8 cellular contexts compared by ENCODE assay signal in the genomic region with DNA sequence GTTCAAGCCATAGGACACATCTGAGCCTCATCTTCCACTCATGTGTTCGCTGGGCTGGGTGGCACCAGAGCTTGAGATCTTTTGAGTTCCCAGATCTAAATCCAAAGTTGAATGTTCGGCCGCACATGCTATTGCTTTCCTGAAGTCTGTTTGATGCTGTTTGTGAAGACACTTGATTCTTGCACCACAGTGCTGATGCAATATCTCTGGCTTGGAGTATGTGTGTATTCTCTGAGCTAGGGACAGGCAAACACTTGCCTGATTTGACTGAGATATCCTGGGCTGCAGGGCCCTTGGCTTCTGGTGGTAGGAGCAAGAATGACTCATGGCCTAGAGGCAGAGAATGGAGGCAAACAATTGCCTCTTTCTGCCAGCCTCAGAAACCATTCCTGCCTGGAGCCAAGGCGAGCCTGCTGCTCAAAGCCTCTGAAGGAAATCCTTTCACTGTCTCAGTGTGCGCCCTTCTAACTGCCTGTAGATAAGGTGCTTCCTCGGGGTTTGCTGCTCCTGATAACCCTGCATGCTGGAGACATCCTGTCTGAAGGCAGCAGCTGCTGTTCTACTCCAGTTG.
DNase-seq lines count a peak whose midpoint lies in the region; ATAC-seq and TF ChIP-seq lines count a peak whose summit lies in the region.

No MANE protein-coding gene starts in this region.

- H3K4me3 ChIP-seq in foreskin fibroblast (ENCODE audit: low read depth in 1 of 2, low read length in 2 of 2) (no peak overlapping the region), GM23338 (no peak overlapping the region)

- H3K27ac Mint-ChIP-seq in GM23338, result no peak overlapping the region

- H3K79me2 ChIP-seq in GM23338 (replicated peaks; ENCODE audit: insufficient read depth), result no peaks in the 10 kb centered on the region

- H3K27ac ChIP-seq in RWPE1 (peak overlapping the region; percentile 89), GM23338 (ENCODE audit: low read depth) (no peak overlapping the region)

- no peaks in the 10 kb centered on the region for H3K9me3 Mint-ChIP-seq in GM23338

- H3K27me3 ChIP-seq in GM23338 (ENCODE audit: insufficient read depth), result no peaks in the 10 kb centered on the region

- POLR2A ChIA-PET in RWPE1 (lab: Yijun Ruan, JAX; ENCODE audit: low non-redundant PET), result interaction anchor here (1.1 kb wide), 1 partner anchor 989 kb away, joined by 4 read pairs; a partner anchor contains a TSS

- no peaks in the 10 kb centered on the region for H3F3A ChIP-seq in GM23338 (replicated peaks; ENCODE audit: low read depth)

- H3K27me3 Mint-ChIP-seq in GM23338 (ENCODE audit: insufficient read depth, low read depth, poor library complexity), result no peaks in the 10 kb centered on the region

- CTCF ChIA-PET in RWPE1 (lab: Yijun Ruan, JAX), result interaction anchor here (1.6 kb wide), 1 partner anchor 57 kb away, joined by 6 read pairs; no protein-coding TSS in a partner anchor

- no peak overlapping the region for H2AFZ ChIP-seq in GM23338

- H3K9me2 ChIP-seq in GM23338 (ENCODE audit: insufficient read depth), result no peaks in the 10 kb centered on the region

- no peaks in the 10 kb centered on the region for H3K36me3 Mint-ChIP-seq in GM23338 (ENCODE audit: low read depth)

- peaks cover 13% of the 10 kb centered on the region for H3K4me1 ChIP-seq in GM23338 (ENCODE audit: insufficient read depth)

- ATAC-seq in GM23338 (no peak), GM21515 (IDR thresholded peaks at IDR 0.05; ENCODE audit: unreplicated experiment) (no peak)

- no peak overlapping the region for H3K4me3 Mint-ChIP-seq in GM23338

- no peak for TF ChIP-seq CTCF in RWPE1 (conservative IDR thresholded peaks at IDR 0.05; ENCODE audit: low read depth)
- no peak for TF ChIP-seq CTCF in foreskin fibroblast (IDR thresholded peaks at IDR 0.05; ENCODE audit: low read depth, low read length)
- no peak for TF ChIP-seq CTCF in GM23338 (conservative IDR thresholded peaks at IDR 0.05; ENCODE audit: low read depth in 2 of 2)

- H3K4me1 Mint-ChIP-seq in GM23338, result peaks cover 25% of the 10 kb centered on the region

- DNase-seq in EH (ENCODE audit: low read depth) (peak; percentile 85), RWPE1 (ENCODE audit: low spot score) (peak; percentile 81), foreskin fibroblast (peak; percentile 86 to 91), pulmonary artery endothelial cell (ENCODE audit: low read depth, low spot score) (peak; percentile 91), GM23338 (ENCODE audit: low spot score) (no peak), NCI-H526 (lab: John Stamatoyannopoulos, UW) (no peak)
- no peak for DNase-seq in activated CD4-positive, alpha-beta T cell treated with anti-CD3 and anti-CD28 coated beads for 4 hours

- no peaks in the 10 kb centered on the region for H4K20me1 ChIP-seq in GM23338 (replicated peaks; ENCODE audit: insufficient read depth)

- no peaks in the 10 kb centered on the region for H3K36me3 ChIP-seq in GM23338 (ENCODE audit: insufficient read depth)

- no peak overlapping the region for H3K4me2 ChIP-seq in GM23338

TF ChIP-seq in GM23338, 12 proteins besides CTCF, POLR2A, EP300 and RAD21 (continues in another document):
- TF ChIP-seq EZH2phosphoT487 (IDR thresholded peaks at IDR 0.05; ENCODE audit: unreplicated experiment) (no peak), ZNF331 (CRISPR knock-in tag; IDR thresholded peaks at IDR 0.05; ENCODE audit: low read depth) (no peak), STAT1 (IDR thresholded peaks at IDR 0.05; ENCODE audit: unreplicated experiment) (no peak), JUNB (IDR thresholded peaks at IDR 0.05; ENCODE audit: unreplicated experiment) (no peak), POLR2AphosphoS5 (IDR thresholded peaks at IDR 0.05; ENCODE audit: low read depth) (no peak), NANOG (IDR thresholded peaks at IDR 0.05; ENCODE audit: borderline replicate concordance) (no peak)
- TF ChIP-seq, protein P1, sequence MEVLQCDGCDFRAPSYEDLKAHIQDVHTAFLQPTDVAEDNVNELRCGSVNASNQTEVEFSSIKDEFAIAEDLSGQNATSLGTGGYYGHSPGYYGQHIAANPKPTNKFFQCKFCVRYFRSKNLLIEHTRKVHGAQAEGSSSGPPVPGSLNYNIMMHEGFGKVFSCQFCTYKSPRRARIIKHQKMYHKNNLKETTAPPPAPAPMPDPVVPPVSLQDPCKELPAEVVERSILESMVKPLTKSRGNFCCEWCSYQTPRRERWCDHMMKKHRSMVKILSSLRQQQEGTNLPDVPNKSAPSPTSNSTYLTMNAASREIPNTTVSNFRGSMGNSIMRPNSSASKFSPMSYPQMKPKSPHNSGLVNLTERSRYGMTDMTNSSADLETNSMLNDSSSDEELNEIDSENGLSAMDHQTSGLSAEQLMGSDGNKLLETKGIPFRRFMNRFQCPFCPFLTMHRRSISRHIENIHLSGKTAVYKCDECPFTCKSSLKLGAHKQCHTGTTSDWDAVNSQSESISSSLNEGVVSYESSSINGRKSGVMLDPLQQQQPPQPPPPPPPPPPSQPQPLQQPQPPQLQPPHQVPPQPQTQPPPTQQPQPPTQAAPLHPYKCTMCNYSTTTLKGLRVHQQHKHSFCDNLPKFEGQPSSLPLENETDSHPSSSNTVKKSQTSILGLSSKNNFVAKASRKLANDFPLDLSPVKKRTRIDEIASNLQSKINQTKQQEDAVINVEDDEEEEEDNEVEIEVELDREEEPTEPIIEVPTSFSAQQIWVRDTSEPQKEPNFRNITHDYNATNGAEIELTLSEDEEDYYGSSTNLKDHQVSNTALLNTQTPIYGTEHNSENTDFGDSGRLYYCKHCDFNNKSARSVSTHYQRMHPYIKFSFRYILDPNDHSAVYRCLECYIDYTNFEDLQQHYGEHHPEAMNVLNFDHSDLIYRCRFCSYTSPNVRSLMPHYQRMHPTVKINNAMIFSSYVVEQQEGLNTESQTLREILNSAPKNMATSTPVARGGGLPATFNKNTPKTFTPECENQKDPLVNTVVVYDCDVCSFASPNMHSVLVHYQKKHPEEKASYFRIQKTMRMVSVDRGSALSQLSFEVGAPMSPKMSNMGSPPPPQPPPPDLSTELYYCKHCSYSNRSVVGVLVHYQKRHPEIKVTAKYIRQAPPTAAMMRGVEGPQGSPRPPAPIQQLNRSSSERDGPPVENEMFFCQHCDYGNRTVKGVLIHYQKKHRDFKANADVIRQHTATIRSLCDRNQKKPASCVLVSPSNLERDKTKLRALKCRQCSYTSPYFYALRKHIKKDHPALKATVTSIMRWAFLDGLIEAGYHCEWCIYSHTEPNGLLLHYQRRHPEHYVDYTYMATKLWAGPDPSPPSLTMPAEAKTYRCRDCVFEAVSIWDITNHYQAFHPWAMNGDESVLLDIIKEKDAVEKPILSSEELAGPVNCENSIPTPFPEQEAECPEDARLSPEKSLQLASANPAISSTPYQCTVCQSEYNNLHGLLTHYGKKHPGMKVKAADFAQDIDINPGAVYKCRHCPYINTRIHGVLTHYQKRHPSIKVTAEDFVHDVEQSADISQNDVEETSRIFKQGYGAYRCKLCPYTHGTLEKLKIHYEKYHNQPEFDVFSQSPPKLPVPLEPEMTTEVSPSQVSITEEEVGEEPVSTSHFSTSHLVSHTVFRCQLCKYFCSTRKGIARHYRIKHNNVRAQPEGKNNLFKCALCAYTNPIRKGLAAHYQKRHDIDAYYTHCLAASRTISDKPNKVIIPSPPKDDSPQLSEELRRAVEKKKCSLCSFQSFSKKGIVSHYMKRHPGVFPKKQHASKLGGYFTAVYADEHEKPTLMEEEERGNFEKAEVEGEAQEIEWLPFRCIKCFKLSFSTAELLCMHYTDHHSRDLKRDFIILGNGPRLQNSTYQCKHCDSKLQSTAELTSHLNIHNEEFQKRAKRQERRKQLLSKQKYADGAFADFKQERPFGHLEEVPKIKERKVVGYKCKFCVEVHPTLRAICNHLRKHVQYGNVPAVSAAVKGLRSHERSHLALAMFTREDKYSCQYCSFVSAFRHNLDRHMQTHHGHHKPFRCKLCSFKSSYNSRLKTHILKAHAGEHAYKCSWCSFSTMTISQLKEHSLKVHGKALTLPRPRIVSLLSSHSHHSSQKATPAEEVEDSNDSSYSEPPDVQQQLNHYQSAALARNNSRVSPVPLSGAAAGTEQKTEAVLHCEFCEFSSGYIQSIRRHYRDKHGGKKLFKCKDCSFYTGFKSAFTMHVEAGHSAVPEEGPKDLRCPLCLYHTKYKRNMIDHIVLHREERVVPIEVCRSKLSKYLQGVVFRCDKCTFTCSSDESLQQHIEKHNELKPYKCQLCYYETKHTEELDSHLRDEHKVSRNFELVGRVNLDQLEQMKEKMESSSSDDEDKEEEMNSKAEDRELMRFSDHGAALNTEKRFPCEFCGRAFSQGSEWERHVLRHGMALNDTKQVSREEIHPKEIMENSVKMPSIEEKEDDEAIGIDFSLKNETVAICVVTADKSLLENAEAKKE (CRISPR knock-in tag; IDR thresholded peaks at IDR 0.05), result no peak
- TF ChIP-seq, protein P2, sequence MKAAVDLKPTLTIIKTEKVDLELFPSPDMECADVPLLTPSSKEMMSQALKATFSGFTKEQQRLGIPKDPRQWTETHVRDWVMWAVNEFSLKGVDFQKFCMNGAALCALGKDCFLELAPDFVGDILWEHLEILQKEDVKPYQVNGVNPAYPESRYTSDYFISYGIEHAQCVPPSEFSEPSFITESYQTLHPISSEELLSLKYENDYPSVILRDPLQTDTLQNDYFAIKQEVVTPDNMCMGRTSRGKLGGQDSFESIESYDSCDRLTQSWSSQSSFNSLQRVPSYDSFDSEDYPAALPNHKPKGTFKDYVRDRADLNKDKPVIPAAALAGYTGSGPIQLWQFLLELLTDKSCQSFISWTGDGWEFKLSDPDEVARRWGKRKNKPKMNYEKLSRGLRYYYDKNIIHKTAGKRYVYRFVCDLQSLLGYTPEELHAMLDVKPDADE (IDR thresholded peaks at IDR 0.05), result no peak

Comparison
In these comparisons a context has a peak if more than half of its experiments do, and no peak if none do; other contexts are left out.
1. DNase-seq: peak in EH (single experiment), RWPE1 (single experiment), foreskin fibroblast (2 of 2) and pulmonary artery endothelial cell (single experiment); none in GM23338 (single experiment), activated CD4-positive, alpha-beta T cell treated with anti-CD3 and anti-CD28 coated beads for 4 hours (0 of 2) and NCI-H526 (0 of 2).